In the genomic region with DNA sequence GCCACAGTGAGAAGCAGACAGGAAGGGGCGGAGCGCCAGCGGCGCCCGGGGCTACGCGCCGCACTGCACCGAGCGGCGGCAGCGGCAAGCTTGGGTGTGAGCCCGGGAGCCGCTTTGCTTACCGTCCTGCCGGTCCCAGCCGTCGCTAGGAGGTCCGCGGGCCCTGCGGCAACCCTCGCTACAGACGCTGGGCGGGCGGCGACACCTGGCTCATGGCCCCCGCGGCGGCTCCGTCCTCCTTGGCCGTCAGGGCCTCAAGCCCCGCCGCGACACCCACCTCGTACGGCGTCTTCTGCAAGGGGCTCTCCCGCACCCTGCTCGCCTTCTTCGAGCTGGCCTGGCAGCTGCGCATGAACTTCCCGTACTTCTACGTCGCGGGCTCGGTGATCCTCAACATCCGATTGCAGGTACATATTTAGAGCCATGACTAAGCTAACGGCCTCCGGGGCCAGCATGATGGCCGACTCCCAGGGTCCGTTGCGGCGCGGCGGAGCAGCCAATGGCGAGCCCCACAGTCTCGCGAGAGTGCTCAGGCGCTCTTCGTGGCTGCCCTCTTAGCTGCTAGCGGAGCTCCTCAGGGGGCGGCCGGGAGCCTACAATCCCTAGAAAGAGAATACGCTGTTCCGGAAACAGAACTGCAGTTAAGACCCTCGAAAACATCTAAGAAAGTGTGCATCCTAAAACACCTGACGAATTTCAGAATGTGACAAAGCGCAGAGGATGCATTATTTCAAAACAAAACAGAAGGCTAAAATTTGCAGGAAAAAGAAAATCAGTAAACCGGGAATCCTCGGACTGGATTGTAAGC, we compare ENCODE assay signal across 1 cellular context.
TF ChIP-seq lines count a peak whose summit lies in the region.

A gene (plus strand): TSS at position 50 of the 808 bp plus-strand sequence. CDS start 163 bp downstream, at position 213.

TF ChIP-seq in HepG2, 621 proteins besides CTCF, POLR2A, EP300 and RAD21 (continued from another document and continues in another):
- TF ChIP-seq, protein P1, sequence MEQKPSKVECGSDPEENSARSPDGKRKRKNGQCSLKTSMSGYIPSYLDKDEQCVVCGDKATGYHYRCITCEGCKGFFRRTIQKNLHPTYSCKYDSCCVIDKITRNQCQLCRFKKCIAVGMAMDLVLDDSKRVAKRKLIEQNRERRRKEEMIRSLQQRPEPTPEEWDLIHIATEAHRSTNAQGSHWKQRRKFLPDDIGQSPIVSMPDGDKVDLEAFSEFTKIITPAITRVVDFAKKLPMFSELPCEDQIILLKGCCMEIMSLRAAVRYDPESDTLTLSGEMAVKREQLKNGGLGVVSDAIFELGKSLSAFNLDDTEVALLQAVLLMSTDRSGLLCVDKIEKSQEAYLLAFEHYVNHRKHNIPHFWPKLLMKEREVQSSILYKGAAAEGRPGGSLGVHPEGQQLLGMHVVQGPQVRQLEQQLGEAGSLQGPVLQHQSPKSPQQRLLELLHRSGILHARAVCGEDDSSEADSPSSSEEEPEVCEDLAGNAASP (CRISPR knock-in tag; IDR thresholded peaks at IDR 0.05; ENCODE audit: borderline replicate concordance), result no peak; the same call in 1 of the 2 replicates
- TF ChIP-seq, protein P2, sequence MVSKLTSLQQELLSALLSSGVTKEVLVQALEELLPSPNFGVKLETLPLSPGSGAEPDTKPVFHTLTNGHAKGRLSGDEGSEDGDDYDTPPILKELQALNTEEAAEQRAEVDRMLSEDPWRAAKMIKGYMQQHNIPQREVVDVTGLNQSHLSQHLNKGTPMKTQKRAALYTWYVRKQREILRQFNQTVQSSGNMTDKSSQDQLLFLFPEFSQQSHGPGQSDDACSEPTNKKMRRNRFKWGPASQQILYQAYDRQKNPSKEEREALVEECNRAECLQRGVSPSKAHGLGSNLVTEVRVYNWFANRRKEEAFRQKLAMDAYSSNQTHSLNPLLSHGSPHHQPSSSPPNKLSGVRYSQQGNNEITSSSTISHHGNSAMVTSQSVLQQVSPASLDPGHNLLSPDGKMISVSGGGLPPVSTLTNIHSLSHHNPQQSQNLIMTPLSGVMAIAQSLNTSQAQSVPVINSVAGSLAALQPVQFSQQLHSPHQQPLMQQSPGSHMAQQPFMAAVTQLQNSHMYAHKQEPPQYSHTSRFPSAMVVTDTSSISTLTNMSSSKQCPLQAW (CRISPR knock-in tag; IDR thresholded peaks at IDR 0.05), result peak; percentile 73; the same call in 1 of the 2 replicates
- TF ChIP-seq SNRNP70 (IDR thresholded peaks at IDR 0.05; ENCODE audit: low read depth, low read length), result no peak
- TF ChIP-seq, protein P3, sequence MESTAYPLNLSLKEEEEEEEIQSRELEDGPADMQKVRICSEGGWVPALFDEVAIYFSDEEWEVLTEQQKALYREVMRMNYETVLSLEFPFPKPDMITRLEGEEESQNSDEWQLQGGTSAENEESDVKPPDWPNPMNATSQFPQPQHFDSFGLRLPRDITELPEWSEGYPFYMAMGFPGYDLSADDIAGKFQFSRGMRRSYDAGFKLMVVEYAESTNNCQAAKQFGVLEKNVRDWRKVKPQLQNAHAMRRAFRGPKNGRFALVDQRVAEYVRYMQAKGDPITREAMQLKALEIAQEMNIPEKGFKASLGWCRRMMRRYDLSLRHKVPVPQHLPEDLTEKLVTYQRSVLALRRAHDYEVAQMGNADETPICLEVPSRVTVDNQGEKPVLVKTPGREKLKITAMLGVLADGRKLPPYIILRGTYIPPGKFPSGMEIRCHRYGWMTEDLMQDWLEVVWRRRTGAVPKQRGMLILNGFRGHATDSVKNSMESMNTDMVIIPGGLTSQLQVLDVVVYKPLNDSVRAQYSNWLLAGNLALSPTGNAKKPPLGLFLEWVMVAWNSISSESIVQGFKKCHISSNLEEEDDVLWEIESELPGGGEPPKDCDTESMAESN (CRISPR knock-in tag; conservative IDR thresholded peaks at IDR 0.05), result peak; percentile 89
- peak; percentile 82 for TF ChIP-seq SALL1 (CRISPR knock-in tag; IDR thresholded peaks at IDR 0.05)
- TF ChIP-seq ZNF746 (CRISPR knock-in tag; IDR thresholded peaks at IDR 0.05), result no peak
- TF ChIP-seq, protein P4, sequence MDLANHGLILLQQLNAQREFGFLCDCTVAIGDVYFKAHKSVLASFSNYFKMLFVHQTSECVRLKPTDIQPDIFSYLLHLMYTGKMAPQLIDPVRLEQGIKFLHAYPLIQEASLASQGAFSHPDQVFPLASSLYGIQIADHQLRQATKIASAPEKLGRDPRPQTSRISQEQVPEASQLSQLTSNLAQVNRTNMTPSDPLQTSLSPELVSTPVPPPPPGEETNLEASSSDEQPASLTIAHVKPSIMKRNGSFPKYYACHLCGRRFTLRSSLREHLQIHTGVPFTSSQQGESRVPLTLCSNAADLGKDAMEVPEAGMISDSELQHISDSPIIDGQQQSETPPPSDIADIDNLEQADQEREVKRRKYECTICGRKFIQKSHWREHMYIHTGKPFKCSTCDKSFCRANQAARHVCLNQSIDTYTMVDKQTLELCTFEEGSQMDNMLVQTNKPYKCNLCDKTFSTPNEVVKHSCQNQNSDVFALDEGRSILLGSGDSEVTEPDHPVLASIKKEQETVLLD (CRISPR knock-in tag; IDR thresholded peaks at IDR 0.05; ENCODE audit: low read depth), result peak; percentile 45; the same call in 1 of the 2 replicates
- peak; percentile 72 for TF ChIP-seq CENPT (CRISPR knock-in tag; IDR thresholded peaks at IDR 0.05; ENCODE audit: low read depth)
- no peak for TF ChIP-seq THYN1 (CRISPR knock-in tag; IDR thresholded peaks at IDR 0.05; ENCODE audit: borderline replicate concordance, low read depth)
- TF ChIP-seq TARDBP (CRISPR knock-in tag; IDR thresholded peaks at IDR 0.05), result peak; percentile 82; the same call in 1 of the 2 replicates
- TF ChIP-seq ZFAT (CRISPR knock-in tag; conservative IDR thresholded peaks at IDR 0.05), result no peak
- TF ChIP-seq, protein P5, sequence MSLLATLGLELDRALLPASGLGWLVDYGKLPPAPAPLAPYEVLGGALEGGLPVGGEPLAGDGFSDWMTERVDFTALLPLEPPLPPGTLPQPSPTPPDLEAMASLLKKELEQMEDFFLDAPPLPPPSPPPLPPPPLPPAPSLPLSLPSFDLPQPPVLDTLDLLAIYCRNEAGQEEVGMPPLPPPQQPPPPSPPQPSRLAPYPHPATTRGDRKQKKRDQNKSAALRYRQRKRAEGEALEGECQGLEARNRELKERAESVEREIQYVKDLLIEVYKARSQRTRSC (CRISPR knock-in tag; IDR thresholded peaks at IDR 0.05; ENCODE audit: low read depth), result no peak
- TF ChIP-seq NFKBIZ (CRISPR knock-in tag; IDR thresholded peaks at IDR 0.05), result peak; percentile 82
- TF ChIP-seq, protein P6, sequence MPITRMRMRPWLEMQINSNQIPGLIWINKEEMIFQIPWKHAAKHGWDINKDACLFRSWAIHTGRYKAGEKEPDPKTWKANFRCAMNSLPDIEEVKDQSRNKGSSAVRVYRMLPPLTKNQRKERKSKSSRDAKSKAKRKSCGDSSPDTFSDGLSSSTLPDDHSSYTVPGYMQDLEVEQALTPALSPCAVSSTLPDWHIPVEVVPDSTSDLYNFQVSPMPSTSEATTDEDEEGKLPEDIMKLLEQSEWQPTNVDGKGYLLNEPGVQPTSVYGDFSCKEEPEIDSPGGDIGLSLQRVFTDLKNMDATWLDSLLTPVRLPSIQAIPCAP (CRISPR knock-in tag; IDR thresholded peaks at IDR 0.05; ENCODE audit: low read depth), result no peak
- no peak for TF ChIP-seq FOXM1 (CRISPR knock-in tag; IDR thresholded peaks at IDR 0.05)
- TF ChIP-seq HOXA9 (CRISPR knock-in tag; IDR thresholded peaks at IDR 0.05; ENCODE audit: borderline replicate concordance), result no peak
- TF ChIP-seq ZSCAN20 (CRISPR knock-in tag; IDR thresholded peaks at IDR 0.05; ENCODE audit: borderline replicate concordance), result no peak
- TF ChIP-seq, protein P7, sequence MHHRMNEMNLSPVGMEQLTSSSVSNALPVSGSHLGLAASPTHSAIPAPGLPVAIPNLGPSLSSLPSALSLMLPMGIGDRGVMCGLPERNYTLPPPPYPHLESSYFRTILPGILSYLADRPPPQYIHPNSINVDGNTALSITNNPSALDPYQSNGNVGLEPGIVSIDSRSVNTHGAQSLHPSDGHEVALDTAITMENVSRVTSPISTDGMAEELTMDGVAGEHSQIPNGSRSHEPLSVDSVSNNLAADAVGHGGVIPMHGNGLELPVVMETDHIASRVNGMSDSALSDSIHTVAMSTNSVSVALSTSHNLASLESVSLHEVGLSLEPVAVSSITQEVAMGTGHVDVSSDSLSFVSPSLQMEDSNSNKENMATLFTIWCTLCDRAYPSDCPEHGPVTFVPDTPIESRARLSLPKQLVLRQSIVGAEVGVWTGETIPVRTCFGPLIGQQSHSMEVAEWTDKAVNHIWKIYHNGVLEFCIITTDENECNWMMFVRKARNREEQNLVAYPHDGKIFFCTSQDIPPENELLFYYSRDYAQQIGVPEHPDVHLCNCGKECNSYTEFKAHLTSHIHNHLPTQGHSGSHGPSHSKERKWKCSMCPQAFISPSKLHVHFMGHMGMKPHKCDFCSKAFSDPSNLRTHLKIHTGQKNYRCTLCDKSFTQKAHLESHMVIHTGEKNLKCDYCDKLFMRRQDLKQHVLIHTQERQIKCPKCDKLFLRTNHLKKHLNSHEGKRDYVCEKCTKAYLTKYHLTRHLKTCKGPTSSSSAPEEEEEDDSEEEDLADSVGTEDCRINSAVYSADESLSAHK (CRISPR knock-in tag; IDR thresholded peaks at IDR 0.05; ENCODE audit: borderline replicate concordance), result no peak
- no peak for TF ChIP-seq PRPF4 (IDR thresholded peaks at IDR 0.05; ENCODE audit: low read depth, low read length, poor library complexity, severe bottlenecking)
- peak; percentile 41 for TF ChIP-seq HCFC1 (IDR thresholded peaks at IDR 0.05; ENCODE audit: low read depth, low read length)
- TF ChIP-seq ZSCAN9 (CRISPR knock-in tag; IDR thresholded peaks at IDR 0.05; ENCODE audit: borderline replicate concordance), result 0 out of 2 replicates have a peak, but pooled peaks have one; percentile 25
- TF ChIP-seq, protein P8, sequence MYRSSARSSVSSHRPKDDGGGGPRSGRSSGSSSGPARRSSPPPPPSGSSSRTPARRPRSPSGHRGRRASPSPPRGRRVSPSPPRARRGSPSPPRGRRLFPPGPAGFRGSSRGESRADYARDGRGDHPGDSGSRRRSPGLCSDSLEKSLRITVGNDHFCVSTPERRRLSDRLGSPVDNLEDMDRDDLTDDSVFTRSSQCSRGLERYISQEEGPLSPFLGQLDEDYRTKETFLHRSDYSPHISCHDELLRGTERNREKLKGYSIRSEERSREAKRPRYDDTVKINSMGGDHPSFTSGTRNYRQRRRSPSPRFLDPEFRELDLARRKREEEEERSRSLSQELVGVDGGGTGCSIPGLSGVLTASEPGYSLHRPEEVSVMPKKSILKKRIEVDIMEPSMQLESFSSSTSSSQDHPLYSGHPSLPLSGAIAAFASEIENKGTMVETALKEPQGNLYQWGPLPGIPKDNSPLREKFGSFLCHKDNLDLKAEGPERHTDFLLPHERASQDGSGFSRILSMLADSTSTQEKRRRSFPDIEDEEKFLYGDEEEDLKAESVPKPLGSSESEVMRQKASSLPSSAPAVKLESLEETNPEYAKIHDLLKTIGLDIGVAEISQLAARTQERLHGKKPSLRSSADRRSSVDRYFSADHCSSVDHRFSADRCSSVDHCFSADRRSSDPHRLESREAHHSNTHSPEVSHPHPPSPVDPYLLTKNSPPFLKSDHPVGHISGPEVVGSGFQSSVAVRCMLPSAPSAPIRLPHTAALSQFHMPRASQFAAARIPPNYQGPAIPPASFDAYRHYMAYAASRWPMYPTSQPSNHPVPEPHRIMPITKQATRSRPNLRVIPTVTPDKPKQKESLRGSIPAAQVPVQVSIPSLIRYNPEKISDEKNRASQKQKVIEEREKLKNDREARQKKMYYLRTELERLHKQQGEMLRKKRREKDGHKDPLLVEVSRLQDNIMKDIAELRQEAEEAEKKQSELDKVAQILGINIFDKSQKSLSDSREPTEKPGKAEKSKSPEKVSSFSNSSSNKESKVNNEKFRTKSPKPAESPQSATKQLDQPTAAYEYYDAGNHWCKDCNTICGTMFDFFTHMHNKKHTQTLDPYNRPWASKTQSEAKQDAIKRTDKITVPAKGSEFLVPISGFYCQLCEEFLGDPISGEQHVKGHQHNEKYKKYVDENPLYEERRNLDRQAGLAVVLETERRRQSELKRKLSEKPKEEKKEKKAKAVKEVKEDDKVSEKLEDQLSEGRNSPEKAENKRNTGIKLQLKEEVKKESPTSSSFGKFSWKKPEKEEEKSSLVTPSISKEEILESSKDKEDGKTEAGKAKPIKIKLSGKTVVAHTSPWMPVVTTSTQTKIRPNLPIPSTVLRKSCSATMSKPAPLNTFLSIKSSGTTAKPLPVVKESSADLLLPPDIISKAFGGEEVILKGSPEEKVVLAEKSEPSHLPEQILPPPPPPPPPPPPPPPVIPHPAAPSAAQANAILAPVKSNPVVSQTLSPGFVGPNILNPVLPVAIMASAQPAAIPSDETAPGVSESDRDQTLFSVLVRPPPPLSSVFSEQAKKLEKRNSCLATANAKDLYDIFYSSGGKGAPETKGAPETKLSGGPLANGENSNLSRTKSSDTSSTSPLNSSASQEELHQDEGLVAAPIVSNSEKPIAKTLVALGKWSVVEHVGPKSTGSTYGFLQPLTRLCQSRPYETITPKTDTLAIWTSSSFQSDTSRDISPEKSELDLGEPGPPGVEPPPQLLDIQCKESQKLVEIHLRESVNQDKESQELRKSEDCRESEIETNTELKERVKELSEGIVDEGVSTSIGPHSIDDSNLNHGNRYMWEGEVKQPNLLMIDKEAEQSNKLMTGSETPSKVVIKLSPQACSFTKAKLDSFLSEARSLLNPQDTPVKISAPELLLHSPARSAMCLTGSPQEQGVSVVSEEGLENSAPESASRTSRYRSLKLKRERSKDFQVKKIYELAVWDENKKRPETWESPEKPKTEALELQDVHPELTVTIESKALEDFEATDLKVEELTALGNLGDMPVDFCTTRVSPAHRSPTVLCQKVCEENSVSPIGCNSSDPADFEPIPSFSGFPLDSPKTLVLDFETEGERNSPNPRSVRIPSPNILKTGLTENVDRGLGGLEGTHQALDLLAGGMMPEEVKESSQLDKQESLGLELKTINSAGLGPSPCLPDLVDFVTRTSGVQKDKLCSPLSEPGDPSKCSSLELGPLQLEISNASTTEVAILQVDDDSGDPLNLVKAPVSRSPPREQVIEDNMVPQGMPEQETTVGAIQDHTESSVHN (CRISPR knock-in tag; IDR thresholded peaks at IDR 0.05), result no peak
- TF ChIP-seq ZNF550 (CRISPR knock-in tag; IDR thresholded peaks at IDR 0.05; ENCODE audit: borderline replicate concordance), result peak; percentile 66; the same call in 1 of the 2 replicates
- no peak for TF ChIP-seq NR2C2 (CRISPR knock-in tag; IDR thresholded peaks at IDR 0.05; ENCODE audit: borderline replicate concordance)
- TF ChIP-seq, protein P9, sequence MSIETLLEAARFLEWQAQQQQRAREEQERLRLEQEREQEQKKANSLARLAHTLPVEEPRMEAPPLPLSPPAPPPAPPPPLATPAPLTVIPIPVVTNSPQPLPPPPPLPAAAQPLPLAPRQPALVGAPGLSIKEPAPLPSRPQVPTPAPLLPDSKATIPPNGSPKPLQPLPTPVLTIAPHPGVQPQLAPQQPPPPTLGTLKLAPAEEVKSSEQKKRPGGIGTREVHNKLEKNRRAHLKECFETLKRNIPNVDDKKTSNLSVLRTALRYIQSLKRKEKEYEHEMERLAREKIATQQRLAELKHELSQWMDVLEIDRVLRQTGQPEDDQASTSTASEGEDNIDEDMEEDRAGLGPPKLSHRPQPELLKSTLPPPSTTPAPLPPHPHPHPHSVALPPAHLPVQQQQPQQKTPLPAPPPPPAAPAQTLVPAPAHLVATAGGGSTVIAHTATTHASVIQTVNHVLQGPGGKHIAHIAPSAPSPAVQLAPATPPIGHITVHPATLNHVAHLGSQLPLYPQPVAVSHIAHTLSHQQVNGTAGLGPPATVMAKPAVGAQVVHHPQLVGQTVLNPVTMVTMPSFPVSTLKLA (IDR thresholded peaks at IDR 0.05), result no peak
- 0 out of 2 replicates have a peak, but pooled peaks have one; percentile 47 for TF ChIP-seq ZNF431 (CRISPR knock-in tag; IDR thresholded peaks at IDR 0.05; ENCODE audit: borderline replicate concordance, low read depth)
- peak; percentile 68 for TF ChIP-seq ZNF441 (CRISPR knock-in tag; IDR thresholded peaks at IDR 0.05; ENCODE audit: borderline replicate concordance)
- peak; percentile 32; the same call in 1 of the 2 replicates for TF ChIP-seq IRF2 (CRISPR knock-in tag; IDR thresholded peaks at IDR 0.05)
- no peak for TF ChIP-seq ZNF264 (CRISPR knock-in tag; IDR thresholded peaks at IDR 0.05)
- TF ChIP-seq ZNF3 (CRISPR knock-in tag; IDR thresholded peaks at IDR 0.05), result no peak
- no peak for TF ChIP-seq ZNF496 (CRISPR knock-in tag; IDR thresholded peaks at IDR 0.05; ENCODE audit: insufficient replicate concordance)
- TF ChIP-seq ZNF20 (CRISPR knock-in tag; IDR thresholded peaks at IDR 0.05), result no peak
